ENCODE assay signal across 10 cellular contexts in genomic region chr7:47577351-47577919, GRCh38. TPM values are rescaled to one million over a fixed set of nuclear protein-coding genes. Genes with fewer than 3 reads are reported as not detected.
A peak's percentile ranks its signal among the peaks of the same experiment; 100 is the strongest.
DNase-seq lines count a peak whose midpoint lies in the region; ATAC-seq and TF ChIP-seq lines count a peak whose summit lies in the region.
"Had no signal": no experiment of that assay in that cellular context is flagged by ENCODE, and none has a peak within 500 bp of the region (broad histone marks: within the 10 kb centered on the region; RNA-seq: fewer than 3 reads in every experiment).

No MANE protein-coding gene starts in this region.

- no peak overlapping the region for H2AFZ ChIP-seq in HCT116 (ENCODE audit: low read depth, low read length, poor library complexity, severe bottlenecking)

- H4K20me1 ChIP-seq in HCT116 (ENCODE audit: insufficient read depth): no peaks in the 10 kb centered on the region

- no peak for TF ChIP-seq POLR2A in HCT116 (IDR thresholded peaks at IDR 0.05; ENCODE audit: borderline replicate concordance, extremely low read depth, insufficient read depth, insufficient read length)

- BruUV-seq in HCT116 (replicated peaks; lab: Mats Ljungman, UMichigan): no TSS peak

- no peaks in the 10 kb centered on the region for H3K36me3 ChIP-seq in HCT116 (ENCODE audit: control insufficient read depth in 1 of 2, insufficient read depth in 2 of 2, low read length in 2 of 2)
- no peaks in the 10 kb centered on the region for H3K36me3 ChIP-seq in adipocyte (ENCODE audit: control insufficient read depth, insufficient read depth, low read length, severe bottlenecking)
- H3K36me3 ChIP-seq in liver (ENCODE audit: control insufficient read depth in 4 of 4, insufficient read depth in 3 of 4, low read depth in 1 of 4, low read length in 3 of 4): no peaks in the 10 kb centered on the region

- no peak overlapping the region for H3K4me2 ChIP-seq in HCT116 (ENCODE audit: low read length)

- H3K36me3 Mint-ChIP-seq in stimulated activated memory B cell treated with anti-CD40 and anti-IgM and Interleukin-4, amounts not matched to agents 10 μg/mL and 1 μg/mL and 100 μg/mL, for 72 hours: no peaks in the 10 kb centered on the region

- no peaks in the 10 kb centered on the region for H3K9me3 Mint-ChIP-seq in stimulated activated memory B cell treated with anti-CD40 and anti-IgM and Interleukin-4, amounts not matched to agents 10 μg/mL and 1 μg/mL and 100 μg/mL, for 72 hours
- H3K9me3 Mint-ChIP-seq: activated naive CD4-positive, alpha-beta T cell treated with anti-CD3 and anti-CD28 coated beads for 36 hours had no signal

- H3K4me1 Mint-ChIP-seq in stimulated activated memory B cell treated with anti-CD40 and anti-IgM and Interleukin-4, amounts not matched to agents 10 μg/mL and 1 μg/mL and 100 μg/mL, for 72 hours: peaks cover 91% of the 10 kb centered on the region

- H3K27ac Mint-ChIP-seq in stimulated activated memory B cell treated with anti-CD40 and anti-IgM and Interleukin-4, amounts not matched to agents 10 μg/mL and 1 μg/mL and 100 μg/mL, for 72 hours: peak overlapping the region; percentile 79
- H3K27ac Mint-ChIP-seq: activated naive CD4-positive, alpha-beta T cell treated with anti-CD3 and anti-CD28 coated beads for 36 hours had no signal

- no peaks in the 10 kb centered on the region for H3K9me2 ChIP-seq in HCT116 (ENCODE audit: insufficient read depth)

- H3K9me3 ChIP-seq in HCT116 (ENCODE audit: control insufficient read depth in 1 of 2, insufficient read depth in 1 of 2, low read depth in 1 of 2, low read length in 2 of 2): no peaks in the 10 kb centered on the region
- H3K9me3 ChIP-seq in adipocyte (ENCODE audit: control insufficient read depth, low read length): no peaks in the 10 kb centered on the region
- no peaks in the 10 kb centered on the region for H3K9me3 ChIP-seq in liver (ENCODE audit: control insufficient read depth in 4 of 4, low read length in 3 of 4)

- no peaks in the 10 kb centered on the region for H3K79me2 ChIP-seq in HCT116 (ENCODE audit: insufficient read depth, low read length)

- RAD21 ChIA-PET in HCT116 (lab: Charles Lee; ENCODE audit: low non-redundant PET in 1 of 2, low total read pairs in 2 of 2, uncharacterized antibody in 2 of 2, unreplicated experiment in 2 of 2): no interaction called here

- H3K4me1 ChIP-seq in HCT116 (ENCODE audit: control insufficient read depth in 1 of 2, insufficient read depth in 2 of 2, low read length in 2 of 2) (peaks cover 48 to 58% of the 10 kb centered on the region in 2 experiments), adipocyte (ENCODE audit: control insufficient read depth, insufficient read depth, low read length) (peaks cover 71% of the 10 kb centered on the region), liver (ENCODE audit: control insufficient read depth in 4 of 4, insufficient read depth in 4 of 4, low read length in 3 of 4) (peaks cover 24 to 77% (median 70%) of the 10 kb centered on the region in 4 donors)

- H3K4me3 Mint-ChIP-seq in stimulated activated memory B cell treated with anti-CD40 and anti-IgM and Interleukin-4, amounts not matched to agents 10 μg/mL and 1 μg/mL and 100 μg/mL, for 72 hours: peak overlapping the region; percentile 5
- H3K4me3 Mint-ChIP-seq: activated naive CD4-positive, alpha-beta T cell treated with anti-CD3 and anti-CD28 coated beads for 36 hours had no signal

- TF ChIP-seq RAD21 in HCT116 (IDR thresholded peaks at IDR 0.05; ENCODE audit: low read depth): no peak
- TF ChIP-seq RAD21 in liver (IDR thresholded peaks at IDR 0.05): no peak

- H3K9ac ChIP-seq in HCT116 (ENCODE audit: low read length): no peak overlapping the region
- peak overlapping the region; percentile 69 for H3K9ac ChIP-seq in adipocyte (ENCODE audit: low read length)
- peak overlapping the region in 1 of 2 donors; percentile 19 for H3K9ac ChIP-seq in liver (ENCODE audit: low read depth in 1 of 2, low read length in 2 of 2)

- 75% methylated on average over 14 of the region's 14 CpGs for WGBS in liver

- ATAC-seq in HCT116: no peak
- ATAC-seq in stimulated activated memory B cell treated with anti-CD40 and anti-IgM and Interleukin-4, amounts not matched to agents 10 μg/mL and 1 μg/mL and 100 μg/mL, for 72 hours: no peak
- no peak for ATAC-seq in HG03097 (IDR thresholded peaks at IDR 0.05; ENCODE audit: low FRiP score, unreplicated experiment)
- ATAC-seq in GM19397 (IDR thresholded peaks at IDR 0.05; ENCODE audit: unreplicated experiment): no peak
- ATAC-seq in HG03108 (IDR thresholded peaks at IDR 0.05; ENCODE audit: unreplicated experiment): no peak

- TF ChIP-seq CTCF in HCT116 (IDR thresholded peaks at IDR 0.05 in 2 of 3, conservative IDR thresholded peaks at IDR 0.05 in 1 of 3; ENCODE audit: borderline replicate concordance in 1 of 3, insufficient read depth in 1 of 3, low read depth in 2 of 3, low read length in 2 of 3) (no peak), liver (IDR thresholded peaks at IDR 0.05; ENCODE audit: low read depth, low read length, missing input control) (no peak)

- intact Hi-C loops in HCT116 (cut with micrococcal nuclease): no loop called here

- H3K27me3 ChIP-seq in HCT116 (ENCODE audit: insufficient read depth, low read length) (no peaks in the 10 kb centered on the region), adipocyte (replicated peaks; ENCODE audit: control insufficient read depth, insufficient read depth, low read length) (no peaks in the 10 kb centered on the region), liver (ENCODE audit: control insufficient read depth in 4 of 4, insufficient read depth in 4 of 4, low read length in 3 of 4) (no peaks in the 10 kb centered on the region)

- no peaks in the 10 kb centered on the region for H3K27me3 Mint-ChIP-seq in stimulated activated memory B cell treated with anti-CD40 and anti-IgM and Interleukin-4, amounts not matched to agents 10 μg/mL and 1 μg/mL and 100 μg/mL, for 72 hours

- CTCF ChIA-PET in HCT116 (lab: Charles Lee): no interaction called here

- H3K4me3 ChIP-seq in HCT116 (replicated peaks in 1 of 2; ENCODE audit: low read depth in 1 of 2, low read length in 2 of 2): no peak overlapping the region
- H3K4me3 ChIP-seq in adipocyte (ENCODE audit: low read length): peak overlapping the region; percentile 58
- no peak overlapping the region for H3K4me3 ChIP-seq in liver (ENCODE audit: low read depth in 1 of 3, low read length in 3 of 3)
- H3K4me3 ChIP-seq: lung had no signal

- H3K27ac ChIP-seq in HCT116 (ENCODE audit: low read depth, low read length): peak overlapping the region; percentile 63; the same call in 1 of the 2 replicates
- H3K27ac ChIP-seq in liver (ENCODE audit: low read depth in 1 of 2, low read length in 2 of 2): peak overlapping the region; percentile 47 to 78

- DNase-seq in HCT116 (ENCODE audit: low read depth, low spot score) (no peak), adipocyte (ENCODE audit: low read depth) (no peak), DMS53 treated with DMSO at 0.1 percent for 48 hours (lab: John Stamatoyannopoulos, UW; ENCODE audit: unreplicated experiment) (no peak)
- DNase-seq: activated naive CD4-positive, alpha-beta T cell treated with anti-CD3 and anti-CD28 coated beads for 36 hours had no signal

- POLR2A ChIA-PET in HCT116 (lab: Charles Lee): no interaction called here

TF ChIP-seq in HCT116, 20 proteins besides CTCF, POLR2A, EP300 and RAD21 (continues in another document):
- TF ChIP-seq YY1 (IDR thresholded peaks at IDR 0.05; ENCODE audit: extremely low read depth, insufficient replicate concordance, low read depth, low read length): no peak
- TF ChIP-seq ZNF274 (IDR thresholded peaks at IDR 0.05; ENCODE audit: low read depth, low read length): no peak
- TF ChIP-seq SP1 (IDR thresholded peaks at IDR 0.05; ENCODE audit: low read depth): no peak
- TF ChIP-seq CEBPB (IDR thresholded peaks at IDR 0.05; ENCODE audit: low read depth): no peak
- no peak for TF ChIP-seq ZBTB33 (IDR thresholded peaks at IDR 0.05; ENCODE audit: extremely low read depth, insufficient replicate concordance, low read length)

TF ChIP-seq in liver, 16 proteins besides CTCF, POLR2A, EP300 and RAD21:
- TF ChIP-seq HNF4A (conservative IDR thresholded peaks at IDR 0.05) (no peak), ATF3 (IDR thresholded peaks at IDR 0.05) (no peak), NR2F2 (IDR thresholded peaks at IDR 0.05) (no peak)
TF ChIP-seq in liver: peak in this region for 0.

RNA-seq across cellular contexts. Expression of gene TNS3, which starts 4.5 kb away (rescaled TPM):
- total RNA-seq in HCT116 (2021; ENCODE audit: unreplicated experiment) (9.1 TPM), liver (100 to 1,000 TPM in 1 of 2 donors, 10 to 100 TPM in 1; 27.8 to 100 TPM)
- polyA plus RNA-seq in HCT116 (2012): 4.3 and 6.5 TPM in 2 replicates
- 10 to 100 TPM; 16.8 to 31.2 TPM for polyA plus RNA-seq in liver
